Comparison of ENCODE assay signal across 1 cellular context in genomic region chr6:100255701-100256100, GRCh38.
TF ChIP-seq lines count a peak whose summit lies in the region.

No MANE protein-coding gene starts in this region.

TF ChIP-seq in H1, 55 proteins besides CTCF, POLR2A, EP300 and RAD21 (continued from another document):
- TF ChIP-seq CHD7 (IDR thresholded peaks at IDR 0.05; ENCODE audit: insufficient replicate concordance, low read length) (no peak), ZNF274 (IDR thresholded peaks at IDR 0.05; ENCODE audit: borderline replicate concordance, extremely low read depth, low read length) (no peak), RXRA (IDR thresholded peaks at IDR 0.05; ENCODE audit: insufficient read depth, low read depth, low read length) (no peak), PHF8 (conservative IDR thresholded peaks at IDR 0.05; ENCODE audit: low read depth, low read length) (no peak), RNF2 (IDR thresholded peaks at IDR 0.05; ENCODE audit: borderline replicate concordance, low read depth, low read length, missing control alignments, poor library complexity, severe bottlenecking) (no peak), NANOG (IDR thresholded peaks at IDR 0.05; ENCODE audit: insufficient read depth, low read depth, low read length, poor library complexity, severe bottlenecking) (no peak), FOSL1 (IDR thresholded peaks at IDR 0.05; ENCODE audit: insufficient read depth, low read depth, low read length) (no peak), CREB1 (IDR thresholded peaks at IDR 0.05) (no peak), E2F6 (IDR thresholded peaks at IDR 0.05) (no peak), YY1 (IDR thresholded peaks at IDR 0.05; ENCODE audit: low read depth, low read length) (no peak), SRF (IDR thresholded peaks at IDR 0.05; ENCODE audit: low read depth, low read length) (no peak), TBP (IDR thresholded peaks at IDR 0.05; ENCODE audit: low read depth, low read length) (no peak), SP2 (IDR thresholded peaks at IDR 0.05; ENCODE audit: low read length) (no peak), HDAC6 (IDR thresholded peaks at IDR 0.05; ENCODE audit: low read depth, low read length) (no peak), ASH2L (IDR thresholded peaks at IDR 0.05; ENCODE audit: low read length) (no peak), NRF1 (IDR thresholded peaks at IDR 0.05; ENCODE audit: low read depth, low read length) (no peak), KDM1A (IDR thresholded peaks at IDR 0.05; ENCODE audit: borderline replicate concordance, low read length) (no peak)
